ENCODE assay signal across 9 cellular contexts in the genomic region with DNA sequence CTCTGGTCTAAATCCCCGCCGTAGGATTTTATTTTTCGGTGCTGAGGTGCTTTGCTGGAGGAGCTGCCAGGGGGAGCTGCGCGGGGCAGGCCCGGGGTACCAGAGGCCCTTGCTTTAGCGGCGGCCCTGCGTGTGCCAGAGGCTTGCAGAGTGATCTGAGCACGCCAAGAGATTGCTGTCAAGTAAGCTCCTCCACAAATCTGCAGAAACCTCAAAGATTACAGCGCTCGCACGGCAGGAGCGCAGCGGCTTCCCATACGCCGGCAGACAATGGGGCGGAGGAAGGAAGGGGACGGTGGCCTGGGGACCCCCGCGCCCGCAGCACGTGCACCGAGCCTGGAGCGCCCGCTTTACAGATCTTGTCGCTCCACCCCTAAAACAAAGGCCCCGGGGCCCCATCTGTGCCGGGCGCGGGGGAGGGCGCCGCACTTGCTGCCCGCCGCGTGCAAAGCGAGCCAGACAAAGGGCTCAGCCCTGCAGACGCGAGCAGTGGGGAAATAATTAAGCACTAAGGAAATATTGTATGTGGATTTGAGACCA. TPM values are rescaled to one million over a fixed set of nuclear protein-coding genes. Genes with fewer than 3 reads are reported as not detected.
A peak's percentile ranks its signal among the peaks of the same experiment; 100 is the strongest.
DNase-seq lines count a peak whose midpoint lies in the region; ATAC-seq, FAIRE-seq and TF ChIP-seq lines count a peak whose summit lies in the region.
"Had no signal": no experiment of that assay in that cellular context is flagged by ENCODE, and none has a peak within 500 bp of the region (broad histone marks: within the 10 kb centered on the region; RNA-seq: fewer than 3 reads in every experiment).

No MANE protein-coding gene starts in this region.

- peaks cover 4 to 11% (median 5%) of the 10 kb centered on the region in 4 donors for H3K4me1 Mint-ChIP-seq in CD4-positive, alpha-beta memory T cell

- 13% methylated on average over 28 of the region's 39 CpGs for WGBS in GM12878 (ENCODE audit: insufficient coverage, insufficient replicate concordance, low lambda C conversion rate, missing lambda C conversion rate)

- no peak for ATAC-seq in GM12878
- ATAC-seq in left colon = peak; percentile 40
- ATAC-seq in HG02970 (IDR thresholded peaks at IDR 0.05; ENCODE audit: low FRiP score, unreplicated experiment) = no peak
- ATAC-seq: HCT116 had no signal

- intact Hi-C loops in CD4-positive, alpha-beta memory T cell (cut with micrococcal nuclease) = no loop called here
- intact Hi-C loops in GM12878 (cut with micrococcal nuclease; ENCODE audit: unreplicated experiment) (no loop called here), left colon (cut with DNase I, micrococcal nuclease) (no loop called here), tibial artery (cut with DNase I; ENCODE audit: low total_unique reads) (no loop called here)

- no peak overlapping the region for H3K9ac ChIP-seq in GM12878 (ENCODE audit: control insufficient read depth, insufficient read depth, low read length)

- no peak overlapping the region for H2AFZ ChIP-seq in GM12878 (ENCODE audit: control insufficient read depth, low read depth, low read length)

- CTCF ChIA-PET in CD4-positive, alpha-beta memory T cell (lab: Charles Lee; ENCODE audit: partially characterized antibody) = interaction anchor here (1.3 to 4.9 kb wide), 3 partner anchors 7 to 114 kb away, joined by 7 to 31 read pairs (median 8); no protein-coding TSS in a partner anchor
- CTCF ChIA-PET in GM12878 (lab: Yijun Ruan, JAX) = no interaction called here

- TF ChIP-seq RAD21 in GM12878 (IDR thresholded peaks at IDR 0.05; ENCODE audit: insufficient read depth, low read depth, low read length) = no peak

- no peaks in the 10 kb centered on the region for H4K20me1 ChIP-seq in GM12878 (ENCODE audit: control insufficient read depth, insufficient read depth)

- H3K4me1 ChIP-seq in CD4-positive, alpha-beta memory T cell (ENCODE audit: insufficient read depth, low read length) = peaks cover 11% of the 10 kb centered on the region
- H3K4me1 ChIP-seq in GM12878 (ENCODE audit: control insufficient read depth, insufficient read depth, low read length) (no peaks in the 10 kb centered on the region), tibial artery (peaks cover 0 to 12% (median 11%) of the 10 kb centered on the region in 4 donors)

- DNase-seq in CD4-positive, alpha-beta memory T cell = peak in 3 of 5 donors; percentile 10 to 19 (median 15)
- peak; percentile 35 for DNase-seq in NCI-H1092 treated with DMSO at 0.1 percent for 48 hours (lab: John Stamatoyannopoulos, UW)
- DNase-seq in GM12878 (ENCODE audit: low read depth, low spot score) = no peak
- peak in 1 of 2 donors; percentile 15 for DNase-seq in left colon
- DNase-seq in tibial artery = no peak
- DNase-seq in glomerular visceral epithelial cell (ENCODE audit: extremely low spot score) = no peak
- no peak for DNase-seq in COR-L47 (lab: John Stamatoyannopoulos, UW)

- H3K4me2 ChIP-seq in GM12878 (ENCODE audit: control insufficient read depth, insufficient read depth) = peak overlapping the region; percentile 5; the same call in 1 of the 2 replicates

- TF ChIP-seq CTCF in GM12878 (IDR thresholded peaks at IDR 0.05 in 2 of 3, conservative IDR thresholded peaks at IDR 0.05 in 1 of 3; ENCODE audit: control insufficient read depth in 2 of 3, extremely low read depth in 1 of 3, insufficient read depth in 1 of 3, low read depth in 3 of 3, low read length in 3 of 3) (no peak), tibial artery (IDR thresholded peaks at IDR 0.05) (no peak)

- TF ChIP-seq EP300 in GM12878 (IDR thresholded peaks at IDR 0.05; ENCODE audit: borderline replicate concordance in 1 of 2, control insufficient read depth in 1 of 2, low read depth in 2 of 2, low read length in 2 of 2) = no peak

- peak overlapping the region; percentile 29 to 77 (median 65) for H3K4me3 Mint-ChIP-seq in CD4-positive, alpha-beta memory T cell

- H3K27me3 ChIP-seq in CD4-positive, alpha-beta memory T cell (ENCODE audit: insufficient read depth, low read length) = peaks cover 4% of the 10 kb centered on the region
- H3K27me3 ChIP-seq in GM12878 (replicated peaks in 1 of 2; ENCODE audit: control insufficient read depth in 2 of 2, insufficient read depth in 2 of 2, low read length in 1 of 2) = peaks cover 0 to 2% of the 10 kb centered on the region in 2 experiments; a peak in 2 of 4 replicates
- peaks cover 0 to 54% of the 10 kb centered on the region in 2 donors for H3K27me3 ChIP-seq in tibial artery

- H3K4me3 ChIP-seq in CD4-positive, alpha-beta memory T cell (ENCODE audit: low read length in 2 of 2) = no peak overlapping the region
- H3K4me3 ChIP-seq in GM12878 (0 out of 2 replicates have a peak overlapping the region, but pooled peaks have one; percentile 16), tibial artery (peak overlapping the region; percentile 16 to 26)

- peaks cover 11 to 29% of the 10 kb centered on the region in 2 donors for H3K27me3 Mint-ChIP-seq in CD4-positive, alpha-beta memory T cell

- in situ Hi-C loops in GM12878 (cut with MboI) = loop anchor here (25.0 kb wide), 1 partner anchor 512 kb away; the partner anchor contains the start of gene UQCRFS1

- H3K36me3 Mint-ChIP-seq in CD4-positive, alpha-beta memory T cell = no peaks in the 10 kb centered on the region

- no peak for FAIRE-seq in GM12878 (lab: Jason Lieb, UNC)

- no peaks in the 10 kb centered on the region for H3K79me2 ChIP-seq in GM12878 (ENCODE audit: control insufficient read depth, insufficient read depth, low read length)

- SMC1A ChIA-PET in GM12878 (lab: Charles Lee; ENCODE audit: uncharacterized antibody, unreplicated experiment) = no interaction called here

- POLR2A ChIA-PET in CD4-positive, alpha-beta memory T cell (lab: Charles Lee; ENCODE audit: partially characterized antibody) = interaction anchor here (1.0 kb wide), 1 partner anchor 10 kb away, joined by 3 read pairs; the partner anchor contains the start of gene C19orf12
- POLR2A ChIA-PET in GM12878 (lab: Charles Lee) = no interaction called here

- no peaks in the 10 kb centered on the region for H3K9me3 ChIP-seq in CD4-positive, alpha-beta memory T cell (ENCODE audit: control insufficient read depth in 1 of 2, low read length in 2 of 2)
- H3K9me3 ChIP-seq in GM12878 (replicated peaks; ENCODE audit: control insufficient read depth, insufficient read depth, low read length) = no peaks in the 10 kb centered on the region
- H3K9me3 ChIP-seq in tibial artery = no peaks in the 10 kb centered on the region

- RAD21 ChIA-PET in GM12878 (lab: Charles Lee; ENCODE audit: unreplicated experiment) = no interaction called here

- no peaks in the 10 kb centered on the region for H3K9me3 Mint-ChIP-seq in CD4-positive, alpha-beta memory T cell

- TF ChIP-seq POLR2A in GM12878 (IDR thresholded peaks at IDR 0.05; ENCODE audit: low read depth, low read length) = no peak

- H3K27ac ChIP-seq in CD4-positive, alpha-beta memory T cell (ENCODE audit: low read depth, low read length) = no peak overlapping the region
- no peak overlapping the region for H3K27ac ChIP-seq in GM12878 (ENCODE audit: control insufficient read depth, insufficient read depth)
- no peak overlapping the region for H3K27ac ChIP-seq in tibial artery

- peak overlapping the region in 1 of 7 donors; percentile 50 for H3K27ac Mint-ChIP-seq in CD4-positive, alpha-beta memory T cell

- BruUV-seq in GM12878 (replicated peaks; lab: Mats Ljungman, UMichigan) = no TSS peak

- H3K36me3 ChIP-seq in CD4-positive, alpha-beta memory T cell (ENCODE audit: insufficient read depth, low read length) = no peaks in the 10 kb centered on the region
- H3K36me3 ChIP-seq in GM12878 (ENCODE audit: control insufficient read depth in 2 of 2, insufficient read depth in 2 of 2, low read length in 1 of 2) = no peaks in the 10 kb centered on the region
- H3K36me3 ChIP-seq in tibial artery = no peaks in the 10 kb centered on the region

RNA-seq across cellular contexts. Expression of gene C19orf12, which starts 9.1 kb away (rescaled TPM):
- total RNA-seq in CD4-positive, alpha-beta memory T cell = 10 to 100 TPM; 29.3 to 30.1 TPM
- 10 to 100 TPM; 22.7 to 23.6 TPM for polyA plus RNA-seq in CD4-positive, alpha-beta memory T cell
- total RNA-seq in GM12878 (2013; cell fraction: nucleolus; rRNA removed) = 24.8 and 33.3 TPM in 2 replicates
- 20.4 and 21.9 TPM in 2 replicates for total RNA-seq in GM12878 (2014; rRNA removed)
- 10.6 and 12.8 TPM in 2 replicates for total RNA-seq in GM12878 (2014; rRNA removed; fragmentation: Illumina TruSeq; extraction: Trizol)
- 20.9 and 21.6 TPM in 2 replicates for total RNA-seq in GM12878 (2021)
- polyA plus RNA-seq in GM12878 (2011; ENCODE audit: low read depth) = 7.3 TPM
- 23.5 and 24.9 TPM in 2 replicates for polyA plus RNA-seq in GM12878 (2011; rRNA removed)
- polyA plus RNA-seq in GM12878 (2011; cell fraction: cytosol; rRNA removed) = 22.2 and 29.7 TPM in 2 replicates
- 23.6 and 25.4 TPM in 2 replicates for polyA plus RNA-seq in GM12878 (2011; cell fraction: nucleus; rRNA removed)
- 13.2 and 14.9 TPM in 2 replicates for polyA plus RNA-seq in GM12878 (2012)
- 8.2 and 12.5 TPM in 2 replicates for polyA plus RNA-seq in GM12878 (2014; fragmentation: Illumina TruSeq; extraction: Trizol)
- polyA plus RNA-seq in GM12878 (2014; fragmentation: Nextera tagmentation; extraction: Ambion mirVana) = 1 to 10 TPM; 2.3 to 6.6 TPM
- 19.6 and 22.6 TPM in 2 replicates for polyA plus RNA-seq in GM12878 (2014; rRNA removed)
- 10 to 100 TPM; 20.0 to 20.5 TPM for polyA plus RNA-seq in GM12878 (2016; fragmentation: Nextera tagmentation; extraction: Ambion mirVana)
- 9.3 and 15.4 TPM in 2 replicates for polyA minus RNA-seq in GM12878 (2011; rRNA and poly(A)+ RNA removed)
- polyA minus RNA-seq in GM12878 (2011; cell fraction: cytosol; rRNA and poly(A)+ RNA removed) = 6.0 and 7.4 TPM in 2 replicates
- 5.3 and 8.3 TPM in 2 replicates for polyA minus RNA-seq in GM12878 (2011; cell fraction: nucleus; rRNA and poly(A)+ RNA removed)
- 10 to 100 TPM; 16.2 to 19.3 TPM for total RNA-seq in left colon

RNA-seq across cellular contexts. Expression of gene PLEKHF1, which starts 58.9 kb away (rescaled TPM):
- total RNA-seq in CD4-positive, alpha-beta memory T cell = 10 to 100 TPM; 31.2 to 32.4 TPM
- polyA plus RNA-seq in CD4-positive, alpha-beta memory T cell = 10 to 100 TPM; 15.3 to 36.0 TPM
- 27.3 and 32.2 TPM in 2 replicates for total RNA-seq in GM12878 (2013; cell fraction: nucleolus; rRNA removed)
- total RNA-seq in GM12878 (2014; rRNA removed) = 18.6 and 20.2 TPM in 2 replicates
- 2.5 and 4.0 TPM in 2 replicates for total RNA-seq in GM12878 (2014; rRNA removed; fragmentation: Illumina TruSeq; extraction: Trizol)
- total RNA-seq in GM12878 (2021) = 17.6 and 19.1 TPM in 2 replicates
- 1.8 TPM for polyA plus RNA-seq in GM12878 (2011; ENCODE audit: low read depth)
- polyA plus RNA-seq in GM12878 (2011; rRNA removed) = 6.0 and 15.8 TPM in 2 replicates
- 25.9 and 36.4 TPM in 2 replicates for polyA plus RNA-seq in GM12878 (2011; cell fraction: cytosol; rRNA removed)
- 40.4 and 43.7 TPM in 2 replicates for polyA plus RNA-seq in GM12878 (2011; cell fraction: nucleus; rRNA removed)
- 6.0 and 11.1 TPM in 2 replicates for polyA plus RNA-seq in GM12878 (2012)
- 0.19 and 2.4 TPM in 2 replicates for polyA plus RNA-seq in GM12878 (2014; fragmentation: Illumina TruSeq; extraction: Trizol)
- polyA plus RNA-seq in GM12878 (2014; fragmentation: Nextera tagmentation; extraction: Ambion mirVana) = under 1 TPM; 0.10 to 0.31 TPM
- polyA plus RNA-seq in GM12878 (2014; rRNA removed) = 20.3 and 23.0 TPM in 2 replicates
- 10 to 100 TPM; 14.8 to 19.5 TPM for polyA plus RNA-seq in GM12878 (2016; fragmentation: Nextera tagmentation; extraction: Ambion mirVana)
- 11.6 and 26.6 TPM in 2 replicates for polyA minus RNA-seq in GM12878 (2011; rRNA and poly(A)+ RNA removed)
- polyA minus RNA-seq in GM12878 (2011; cell fraction: cytosol; rRNA and poly(A)+ RNA removed) = 13.9 and 17.0 TPM in 2 replicates
- polyA minus RNA-seq in GM12878 (2011; cell fraction: nucleus; rRNA and poly(A)+ RNA removed) = 19.7 and 32.3 TPM in 2 replicates
- 1 to 10 TPM; 2.8 to 3.7 TPM for total RNA-seq in left colon

Comparison
In these comparisons a context has a peak if more than half of its experiments do, and no peak if none do; other contexts are left out.
1. DNase-seq: peak in CD4-positive, alpha-beta memory T cell (3 of 5) and NCI-H1092 treated with DMSO at 0.1 percent for 48 hours (single experiment); none in GM12878 (single experiment), tibial artery (0 of 2), glomerular visceral epithelial cell (single experiment) and COR-L47 (single experiment).
2. H3K4me3 ChIP-seq: peak in GM12878 (single experiment) and tibial artery (2 of 2); none in CD4-positive, alpha-beta memory T cell (0 of 2).